18 cellular contexts compared by ENCODE assay signal in the genomic region with DNA sequence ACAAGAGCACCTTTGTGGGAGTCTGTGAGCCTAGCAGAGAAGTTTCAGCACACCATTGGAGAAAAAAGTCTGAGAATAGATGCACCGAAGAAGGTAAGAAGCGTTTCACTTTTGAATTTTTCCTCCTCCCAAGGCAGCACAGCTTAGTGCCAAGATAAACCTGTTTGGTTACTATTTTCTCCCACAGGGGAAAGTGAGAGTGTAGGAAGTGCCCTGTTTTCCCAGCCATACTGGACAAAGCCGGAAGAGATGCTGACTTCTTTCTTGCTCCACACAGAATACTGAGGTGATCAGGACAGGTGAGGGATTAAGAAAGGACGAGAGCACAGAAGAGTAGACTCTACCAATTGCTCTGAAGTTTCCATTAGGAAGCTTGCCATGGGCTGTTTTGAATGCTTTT.
"Had no signal": no experiment of that assay in that cellular context is flagged by ENCODE, and none has a peak within 500 bp of the region (broad histone marks: within the 10 kb centered on the region; RNA-seq: fewer than 3 reads in every experiment).

No MANE protein-coding gene starts in this region.

- H3K27me3 Mint-ChIP-seq: activated CD8-positive, alpha-beta T cell treated with anti-CD3 and anti-CD28 coated beads for 36 hours; stimulated activated naive CD8-positive, alpha-beta T cell treated with anti-CD3 and anti-CD28 coated beads, Interleukin-15, Interleukin-2, amounts not matched to agents 100 ng/mL and 50 ng/mL, for 24 hours had no signal

- H3K27ac ChIP-seq: coronary artery, lower lobe of right lung, suprapubic skin had no signal

- H3K4me1 Mint-ChIP-seq: immature natural killer cell had no signal

- H3K4me1 ChIP-seq: lower lobe of right lung, suprapubic skin had no signal

- ATAC-seq: activated CD8-positive, alpha-beta T cell treated with anti-CD3 and anti-CD28 coated beads for 36 hours; activated T-cell treated with anti-CD3 and anti-CD28 coated beads, Interleukin-2, amount 50 U/mL, for 4 hours; left cardiac atrium; lower lobe of right lung; sciatic nerve had no signal

- DNase-seq: activated CD4-positive, alpha-beta T cell treated with anti-CD3 and anti-CD28 coated beads for 48 hours; activated CD8-positive, alpha-beta T cell treated with anti-CD3 and anti-CD28 coated beads for 36 hours; activated effector memory CD4-positive, alpha-beta T cell treated with Interleukin-2 at 50 U/mL for 16 hours; activated naive CD4-positive, alpha-beta T cell treated with anti-CD3 and anti-CD28 coated beads, Interleukin-2, amount 50 U/mL, for 16 hours; activated T-cell treated with anti-CD3 and anti-CD28 coated beads, Interleukin-2, amount 50 U/mL, for 4 hours; central memory CD4-positive, alpha-beta T cell; effector CD4-positive, alpha-beta T cell; foreskin fibroblast; immature natural killer cell; left cardiac atrium; lower lobe of right lung; midbrain; T1000; trophoblast cell had no signal

- H3K27ac Mint-ChIP-seq: activated CD8-positive, alpha-beta T cell treated with anti-CD3 and anti-CD28 coated beads for 36 hours; immature natural killer cell; stimulated activated naive CD8-positive, alpha-beta T cell treated with anti-CD3 and anti-CD28 coated beads, Interleukin-15, Interleukin-2, amounts not matched to agents 100 ng/mL and 50 ng/mL, for 24 hours had no signal

- H3K4me3 Mint-ChIP-seq: activated CD8-positive, alpha-beta T cell treated with anti-CD3 and anti-CD28 coated beads for 36 hours; activated T-cell treated with anti-CD3 and anti-CD28 coated beads, Interleukin-2, amount 50 U/mL, for 4 hours; immature natural killer cell; stimulated activated naive CD8-positive, alpha-beta T cell treated with anti-CD3 and anti-CD28 coated beads, Interleukin-15, Interleukin-2, amounts not matched to agents 100 ng/mL and 50 ng/mL, for 24 hours had no signal

- H3K36me3 ChIP-seq: lower lobe of right lung, suprapubic skin had no signal

- H3K27me3 ChIP-seq: suprapubic skin had no signal

- H3K4me3 ChIP-seq: coronary artery, lower lobe of right lung, suprapubic skin had no signal

- H3K9me3 ChIP-seq: lower lobe of right lung, suprapubic skin had no signal
